In the genomic region with DNA sequence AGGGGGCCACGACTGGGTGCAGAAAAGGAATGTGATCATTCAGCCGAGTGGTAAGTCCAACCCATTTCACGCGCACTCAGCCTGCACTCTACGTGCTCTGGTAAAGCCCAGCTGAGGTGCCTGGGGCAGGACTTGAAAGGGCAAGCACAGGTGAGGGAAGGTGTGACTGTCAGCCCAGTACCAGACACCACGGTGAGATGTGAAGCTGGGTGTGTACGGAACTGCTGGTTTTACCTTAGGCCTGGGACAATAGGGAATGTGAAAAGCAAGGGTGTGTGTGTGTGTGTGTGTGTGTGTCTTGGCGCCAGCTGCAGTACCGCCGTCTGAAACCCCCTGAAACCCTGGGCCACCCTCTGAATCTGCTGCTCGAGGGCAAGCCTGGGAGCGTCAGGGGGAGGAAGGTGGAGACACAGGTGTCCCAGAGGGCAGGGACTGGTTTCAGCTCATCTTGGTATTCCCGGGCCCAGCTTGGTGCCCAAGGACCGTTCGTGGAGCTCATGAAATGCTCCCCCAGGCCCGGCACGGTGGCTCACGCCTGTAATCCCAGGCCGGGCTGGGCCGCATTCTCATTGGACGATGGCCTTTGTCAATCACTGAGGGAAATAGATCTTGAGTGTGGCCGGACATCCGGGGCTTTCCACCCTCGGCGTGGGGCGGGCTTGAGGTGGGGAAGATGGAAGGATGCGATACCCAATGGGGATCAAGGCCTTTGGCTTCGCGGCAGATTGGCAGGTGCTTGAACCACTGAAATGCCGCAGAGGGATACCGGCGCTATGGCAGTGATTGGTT, we compare ENCODE assay signal across 1 cellular context.
TF ChIP-seq lines count a peak whose summit lies in the region.

No MANE protein-coding gene starts in this region.

TF ChIP-seq in SK-N-SH, 30 proteins besides CTCF, POLR2A, EP300 and RAD21 (continued from another document):
- TF ChIP-seq, protein P1, sequence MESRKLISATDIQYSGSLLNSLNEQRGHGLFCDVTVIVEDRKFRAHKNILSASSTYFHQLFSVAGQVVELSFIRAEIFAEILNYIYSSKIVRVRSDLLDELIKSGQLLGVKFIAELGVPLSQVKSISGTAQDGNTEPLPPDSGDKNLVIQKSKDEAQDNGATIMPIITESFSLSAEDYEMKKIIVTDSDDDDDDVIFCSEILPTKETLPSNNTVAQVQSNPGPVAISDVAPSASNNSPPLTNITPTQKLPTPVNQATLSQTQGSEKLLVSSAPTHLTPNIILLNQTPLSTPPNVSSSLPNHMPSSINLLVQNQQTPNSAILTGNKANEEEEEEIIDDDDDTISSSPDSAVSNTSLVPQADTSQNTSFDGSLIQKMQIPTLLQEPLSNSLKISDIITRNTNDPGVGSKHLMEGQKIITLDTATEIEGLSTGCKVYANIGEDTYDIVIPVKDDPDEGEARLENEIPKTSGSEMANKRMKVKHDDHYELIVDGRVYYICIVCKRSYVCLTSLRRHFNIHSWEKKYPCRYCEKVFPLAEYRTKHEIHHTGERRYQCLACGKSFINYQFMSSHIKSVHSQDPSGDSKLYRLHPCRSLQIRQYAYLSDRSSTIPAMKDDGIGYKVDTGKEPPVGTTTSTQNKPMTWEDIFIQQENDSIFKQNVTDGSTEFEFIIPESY (IDR thresholded peaks at IDR 0.05; ENCODE audit: borderline replicate concordance, low read depth), result peak; percentile 71; the same call in 1 of the 2 replicates
- TF ChIP-seq RXRA (IDR thresholded peaks at IDR 0.05; ENCODE audit: borderline replicate concordance, low read depth) (no peak), MEF2A (IDR thresholded peaks at IDR 0.05; ENCODE audit: borderline replicate concordance, low read depth) (no peak), NRF1 (IDR thresholded peaks at IDR 0.05; ENCODE audit: low read depth, low read length) (no peak), RFX5 (IDR thresholded peaks at IDR 0.05; ENCODE audit: low read length) (peak; percentile 58; the same call in 1 of the 2 replicates), SIN3A (IDR thresholded peaks at IDR 0.05; ENCODE audit: borderline replicate concordance, low read depth, low read length) (peak; percentile 68; the same call in 1 of the 2 replicates), CHD2 (IDR thresholded peaks at IDR 0.05; ENCODE audit: low read length, partially characterized antibody) (peak; percentile 98), EZH2phosphoT487 (IDR thresholded peaks at IDR 0.05; ENCODE audit: borderline replicate concordance, low read depth) (no peak), ELF1 (IDR thresholded peaks at IDR 0.05) (peak; percentile 71), GABPA (IDR thresholded peaks at IDR 0.05; ENCODE audit: low read depth) (peak; percentile 93), FOXJ3 (CRISPR knock-in tag; IDR thresholded peaks at IDR 0.05) (no peak), MXI1 (IDR thresholded peaks at IDR 0.05; ENCODE audit: low read depth, low read length) (peak; percentile 56; the same call in 1 of the 2 replicates), NFIC (IDR thresholded peaks at IDR 0.05; ENCODE audit: borderline replicate concordance) (no peak)
- TF ChIP-seq, protein P2, sequence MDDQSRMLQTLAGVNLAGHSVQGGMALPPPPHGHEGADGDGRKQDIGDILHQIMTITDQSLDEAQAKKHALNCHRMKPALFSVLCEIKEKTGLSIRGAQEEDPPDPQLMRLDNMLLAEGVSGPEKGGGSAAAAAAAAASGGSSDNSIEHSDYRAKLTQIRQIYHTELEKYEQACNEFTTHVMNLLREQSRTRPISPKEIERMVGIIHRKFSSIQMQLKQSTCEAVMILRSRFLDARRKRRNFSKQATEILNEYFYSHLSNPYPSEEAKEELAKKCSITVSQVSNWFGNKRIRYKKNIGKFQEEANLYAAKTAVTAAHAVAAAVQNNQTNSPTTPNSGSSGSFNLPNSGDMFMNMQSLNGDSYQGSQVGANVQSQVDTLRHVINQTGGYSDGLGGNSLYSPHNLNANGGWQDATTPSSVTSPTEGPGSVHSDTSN (IDR thresholded peaks at IDR 0.05), result peak; percentile 100
